11 cellular contexts compared by ENCODE assay signal in genomic region chr10:5628366-5628765, GRCh38. TPM values are rescaled to one million over a fixed set of nuclear protein-coding genes. Genes with fewer than 3 reads are reported as not detected.
DNase-seq lines count a peak whose midpoint lies in the region; ATAC-seq and TF ChIP-seq lines count a peak whose summit lies in the region.
"Had no signal": no experiment of that assay in that cellular context is flagged by ENCODE, and none has a peak within 500 bp of the region (broad histone marks: within the 10 kb centered on the region; RNA-seq: fewer than 3 reads in every experiment).

No MANE protein-coding gene starts in this region.

- intact Hi-C loops in activated CD4-positive, alpha-beta memory T cell treated with anti-CD3 and anti-CD28 coated beads for 36 hours (cut with micrococcal nuclease), result loop anchor here (2.0 to 10.0 kb wide), 4 partner anchors 38 to 334 kb away; partner anchors contain the start of gene ASB13
- intact Hi-C loops in tibial artery (cut with DNase I; ENCODE audit: low total_unique reads), result no loop called here

- peak overlapping the region; percentile 17 to 62 for H3K9ac ChIP-seq in mucosa of rectum (ENCODE audit: low read depth in 1 of 2, low read length in 2 of 2)

- peaks cover 31% of the 10 kb centered on the region for H3K4me1 Mint-ChIP-seq in activated CD4-positive, alpha-beta memory T cell treated with anti-CD3 and anti-CD28 coated beads for 36 hours (ENCODE audit: low read depth)
- peaks cover 35% of the 10 kb centered on the region for H3K4me1 Mint-ChIP-seq in activated CD4-positive, alpha-beta memory T cell treated with anti-CD3 and anti-CD28 coated beads, Interleukin-2, amount 10 ng/mL, durations not matched to agents 7 days and 5 days

- peak overlapping the region; percentile 38 to 56 for H3K4me3 ChIP-seq in mucosa of rectum (ENCODE audit: low read length in 2 of 2)
- peak overlapping the region; percentile 33 to 40 for H3K4me3 ChIP-seq in tibial artery

- H3K27ac Mint-ChIP-seq in activated CD4-positive, alpha-beta memory T cell treated with anti-CD3 and anti-CD28 coated beads for 36 hours, result no peak overlapping the region
- no peak overlapping the region for H3K27ac Mint-ChIP-seq in activated CD4-positive, alpha-beta memory T cell treated with anti-CD3 and anti-CD28 coated beads, Interleukin-2, amount 10 ng/mL, durations not matched to agents 7 days and 5 days

- TF ChIP-seq CTCF in tibial artery (IDR thresholded peaks at IDR 0.05), result peak; percentile 4 to 7

- H3K27me3 ChIP-seq in mucosa of rectum (ENCODE audit: control insufficient read depth in 2 of 2, insufficient read depth in 2 of 2, low read length in 2 of 2) (no peaks in the 10 kb centered on the region), tibial artery (no peaks in the 10 kb centered on the region)
- H3K27me3 ChIP-seq: BE2C had no signal

- no peaks in the 10 kb centered on the region for H3K9me3 ChIP-seq in mucosa of rectum (ENCODE audit: control insufficient read depth in 2 of 2, low read length in 2 of 2)
- no peaks in the 10 kb centered on the region for H3K9me3 ChIP-seq in tibial artery
- H3K9me3 ChIP-seq: BE2C had no signal

- POLR2A ChIA-PET in activated CD4-positive, alpha-beta memory T cell treated with anti-CD3 and anti-CD28 coated beads for 36 hours (lab: Charles Lee), result interaction anchor here (0.9 kb wide), 1 partner anchor 311 kb away, joined by 3 read pairs; no protein-coding TSS in a partner anchor
- POLR2A ChIA-PET in activated CD4-positive, alpha-beta memory T cell treated with anti-CD3 and anti-CD28 coated beads, Interleukin-2, amount 10 ng/mL, durations not matched to agents 7 days and 5 days (lab: Charles Lee), result interaction anchor here (1.0 kb wide), 2 partner anchors 186 to 779 kb away, joined by 3 read pairs; no protein-coding TSS in a partner anchor

- H3K9me3 Mint-ChIP-seq in activated CD4-positive, alpha-beta memory T cell treated with anti-CD3 and anti-CD28 coated beads for 36 hours, result no peaks in the 10 kb centered on the region
- H3K9me3 Mint-ChIP-seq in activated CD4-positive, alpha-beta memory T cell treated with anti-CD3 and anti-CD28 coated beads, Interleukin-2, amount 10 ng/mL, durations not matched to agents 7 days and 5 days, result no peaks in the 10 kb centered on the region

- H3K36me3 Mint-ChIP-seq in activated CD4-positive, alpha-beta memory T cell treated with anti-CD3 and anti-CD28 coated beads for 36 hours, result no peaks in the 10 kb centered on the region
- no peaks in the 10 kb centered on the region for H3K36me3 Mint-ChIP-seq in activated CD4-positive, alpha-beta memory T cell treated with anti-CD3 and anti-CD28 coated beads, Interleukin-2, amount 10 ng/mL, durations not matched to agents 7 days and 5 days (ENCODE audit: low read depth)
- H3K36me3 Mint-ChIP-seq: activated CD8-positive, alpha-beta memory T cell treated with anti-CD3 and anti-CD28 coated beads, Interleukin-2, amount 10 ng/mL, durations not matched to agents 7 days and 5 days had no signal

- peaks cover 22 to 39% of the 10 kb centered on the region in 2 donors for H3K4me1 ChIP-seq in mucosa of rectum (ENCODE audit: control insufficient read depth in 2 of 2, insufficient read depth in 2 of 2, low read length in 2 of 2)
- H3K4me1 ChIP-seq in tibial artery, result peaks cover 0 to 80% (median 60%) of the 10 kb centered on the region in 4 donors
- H3K4me1 ChIP-seq: BE2C had no signal

- peaks cover 3% of the 10 kb centered on the region for H3K27me3 Mint-ChIP-seq in activated CD4-positive, alpha-beta memory T cell treated with anti-CD3 and anti-CD28 coated beads for 36 hours
- peaks cover 7% of the 10 kb centered on the region for H3K27me3 Mint-ChIP-seq in activated CD4-positive, alpha-beta memory T cell treated with anti-CD3 and anti-CD28 coated beads, Interleukin-2, amount 10 ng/mL, durations not matched to agents 7 days and 5 days

- H3K36me3 ChIP-seq in mucosa of rectum (ENCODE audit: control insufficient read depth in 2 of 2, insufficient read depth in 2 of 2, low read length in 2 of 2) (no peaks in the 10 kb centered on the region), tibial artery (no peaks in the 10 kb centered on the region)
- H3K36me3 ChIP-seq: BE2C had no signal

- DNase-seq in activated CD4-positive, alpha-beta memory T cell treated with anti-CD3 and anti-CD28 coated beads for 36 hours, result no peak
- DNase-seq in activated CD4-positive, alpha-beta memory T cell treated with anti-CD3 and anti-CD28 coated beads, Interleukin-2, amount 10 ng/mL, durations not matched to agents 7 days and 5 days, result no peak
- DNase-seq in dedifferentiated amniotic fluid mesenchymal stem cell (ENCODE audit: extremely low spot score), result peak; percentile 66
- peak; percentile 71 to 84 for DNase-seq in tibial artery
- DNase-seq in RPMI8226, result no peak
- DNase-seq: activated CD8-positive, alpha-beta memory T cell treated with anti-CD3 and anti-CD28 coated beads, Interleukin-2, amount 10 ng/mL, durations not matched to agents 7 days and 5 days; BE2C; NCI-H2081 had no signal

- ATAC-seq in GM19023 (IDR thresholded peaks at IDR 0.05; ENCODE audit: unreplicated experiment) (no peak), HG03196 (IDR thresholded peaks at IDR 0.05; ENCODE audit: unreplicated experiment) (no peak)

- peak overlapping the region; percentile 34 for H3K4me3 Mint-ChIP-seq in activated CD4-positive, alpha-beta memory T cell treated with anti-CD3 and anti-CD28 coated beads for 36 hours
- H3K4me3 Mint-ChIP-seq in activated CD4-positive, alpha-beta memory T cell treated with anti-CD3 and anti-CD28 coated beads, Interleukin-2, amount 10 ng/mL, durations not matched to agents 7 days and 5 days, result no peak overlapping the region

- peak overlapping the region; percentile 5 to 57 for H3K27ac ChIP-seq in mucosa of rectum (ENCODE audit: low read depth in 2 of 2, low read length in 2 of 2)
- H3K27ac ChIP-seq in tibial artery, result peak overlapping the region; percentile 88

- CTCF ChIA-PET in activated CD4-positive, alpha-beta memory T cell treated with anti-CD3 and anti-CD28 coated beads for 36 hours (lab: Charles Lee), result interaction anchor here (0.9 to 3.9 kb wide), 8 partner anchors 14 to 193 kb away, joined by 3 to 35 read pairs (median 7); no protein-coding TSS in a partner anchor
- CTCF ChIA-PET in activated CD4-positive, alpha-beta memory T cell treated with anti-CD3 and anti-CD28 coated beads, Interleukin-2, amount 10 ng/mL, durations not matched to agents 7 days and 5 days (lab: Charles Lee), result interaction anchor here (0.6 to 3.8 kb wide), 2 partner anchors 186 to 805 kb away, joined by 4 to 35 read pairs; no protein-coding TSS in a partner anchor

RNA-seq across cellular contexts. Expression of gene ASB13, which starts 38.0 kb away (rescaled TPM):
- 10 to 100 TPM; 12.1 to 12.5 TPM for total RNA-seq in activated CD4-positive, alpha-beta memory T cell treated with anti-CD3 and anti-CD28 coated beads for 36 hours
- 1 to 10 TPM; 4.8 to 5.4 TPM for total RNA-seq in activated CD4-positive, alpha-beta memory T cell treated with anti-CD3 and anti-CD28 coated beads, Interleukin-2, amount 10 ng/mL, durations not matched to agents 7 days and 5 days

RNA-seq across cellular contexts. Expression of gene TASOR2, which starts 56.3 kb away (rescaled TPM):
- total RNA-seq in activated CD4-positive, alpha-beta memory T cell treated with anti-CD3 and anti-CD28 coated beads for 36 hours, result 10 to 100 TPM; 41.8 to 43.8 TPM
- 10 to 100 TPM; 35.1 to 37.3 TPM for total RNA-seq in activated CD4-positive, alpha-beta memory T cell treated with anti-CD3 and anti-CD28 coated beads, Interleukin-2, amount 10 ng/mL, durations not matched to agents 7 days and 5 days

Comparison
In these comparisons a context has a peak if more than half of its experiments do, and no peak if none do; other contexts are left out.
1. DNase-seq: peak in dedifferentiated amniotic fluid mesenchymal stem cell (single experiment) and tibial artery (2 of 2); none in activated CD4-positive, alpha-beta memory T cell treated with anti-CD3 and anti-CD28 coated beads for 36 hours (single experiment), activated CD4-positive, alpha-beta memory T cell treated with anti-CD3 and anti-CD28 coated beads, Interleukin-2, amount 10 ng/mL, durations not matched to agents 7 days and 5 days (single experiment) and RPMI8226 (single experiment).